Comparison of ENCODE assay signal across 1 cellular context in genomic region chr4:139461022-139461421, GRCh38.
A peak's percentile ranks its signal among the peaks of the same experiment; 100 is the strongest.
TF ChIP-seq lines count a peak whose summit lies in the region.

No MANE protein-coding gene starts in this region.

TF ChIP-seq in K562, 482 proteins besides CTCF, POLR2A, EP300 and RAD21:
- TF ChIP-seq SREBF1 (IDR thresholded peaks at IDR 0.05; ENCODE audit: borderline replicate concordance, low read depth, low read length), result no peak
- TF ChIP-seq, protein P1, sequence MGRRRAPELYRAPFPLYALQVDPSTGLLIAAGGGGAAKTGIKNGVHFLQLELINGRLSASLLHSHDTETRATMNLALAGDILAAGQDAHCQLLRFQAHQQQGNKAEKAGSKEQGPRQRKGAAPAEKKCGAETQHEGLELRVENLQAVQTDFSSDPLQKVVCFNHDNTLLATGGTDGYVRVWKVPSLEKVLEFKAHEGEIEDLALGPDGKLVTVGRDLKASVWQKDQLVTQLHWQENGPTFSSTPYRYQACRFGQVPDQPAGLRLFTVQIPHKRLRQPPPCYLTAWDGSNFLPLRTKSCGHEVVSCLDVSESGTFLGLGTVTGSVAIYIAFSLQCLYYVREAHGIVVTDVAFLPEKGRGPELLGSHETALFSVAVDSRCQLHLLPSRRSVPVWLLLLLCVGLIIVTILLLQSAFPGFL (CRISPR knock-in tag; IDR thresholded peaks at IDR 0.05), result no peak
- TF ChIP-seq POLR3A (IDR thresholded peaks at IDR 0.05; ENCODE audit: borderline replicate concordance, extremely low read depth, insufficient read depth, insufficient read length), result no peak
- no peak for TF ChIP-seq ZNF408 (CRISPR knock-in tag; IDR thresholded peaks at IDR 0.05; ENCODE audit: low read depth)
- TF ChIP-seq GABPB1 (CRISPR knock-in tag; IDR thresholded peaks at IDR 0.05), result no peak
- no peak for TF ChIP-seq DNMT1 (IDR thresholded peaks at IDR 0.05)
- TF ChIP-seq, protein P2, sequence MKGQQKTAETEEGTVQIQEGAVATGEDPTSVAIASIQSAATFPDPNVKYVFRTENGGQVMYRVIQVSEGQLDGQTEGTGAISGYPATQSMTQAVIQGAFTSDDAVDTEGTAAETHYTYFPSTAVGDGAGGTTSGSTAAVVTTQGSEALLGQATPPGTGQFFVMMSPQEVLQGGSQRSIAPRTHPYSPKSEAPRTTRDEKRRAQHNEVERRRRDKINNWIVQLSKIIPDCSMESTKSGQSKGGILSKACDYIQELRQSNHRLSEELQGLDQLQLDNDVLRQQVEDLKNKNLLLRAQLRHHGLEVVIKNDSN (CRISPR knock-in tag; IDR thresholded peaks at IDR 0.05), result peak; percentile 89
- TF ChIP-seq, protein P3, sequence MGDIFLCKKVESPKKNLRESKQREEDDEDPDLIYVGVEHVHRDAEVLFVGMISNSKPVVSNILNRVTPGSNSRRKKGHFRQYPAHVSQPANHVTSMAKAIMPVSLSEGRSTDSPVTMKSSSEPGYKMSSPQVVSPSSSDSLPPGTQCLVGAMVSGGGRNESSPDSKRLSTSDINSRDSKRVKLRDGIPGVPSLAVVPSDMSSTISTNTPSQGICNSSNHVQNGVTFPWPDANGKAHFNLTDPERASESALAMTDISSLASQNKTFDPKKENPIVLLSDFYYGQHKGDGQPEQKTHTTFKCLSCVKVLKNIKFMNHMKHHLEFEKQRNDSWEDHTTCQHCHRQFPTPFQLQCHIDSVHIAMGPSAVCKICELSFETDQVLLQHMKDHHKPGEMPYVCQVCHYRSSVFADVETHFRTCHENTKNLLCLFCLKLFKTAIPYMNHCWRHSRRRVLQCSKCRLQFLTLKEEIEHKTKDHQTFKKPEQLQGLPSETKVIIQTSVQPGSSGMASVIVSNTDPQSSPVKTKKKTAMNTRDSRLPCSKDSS (IDR thresholded peaks at IDR 0.05; ENCODE audit: low read depth, partially characterized antibody), result no peak
- TF ChIP-seq SIN3A (IDR thresholded peaks at IDR 0.05; ENCODE audit: borderline replicate concordance in 2 of 2, control insufficient read depth in 1 of 2, low read depth in 2 of 2, low read length in 2 of 2), result no peak
- no peak for TF ChIP-seq ZNF140 (CRISPR knock-in tag; IDR thresholded peaks at IDR 0.05)
- TF ChIP-seq NONO (IDR thresholded peaks at IDR 0.05; ENCODE audit: low read depth in 2 of 2, low read length in 1 of 2), result no peak
- no peak for TF ChIP-seq ZBTB5 (IDR thresholded peaks at IDR 0.05)
- TF ChIP-seq USF2 (CRISPR knock-in tag; IDR thresholded peaks at IDR 0.05), result peak; percentile 89
- TF ChIP-seq PHF21A (IDR thresholded peaks at IDR 0.05; ENCODE audit: borderline replicate concordance, low read depth), result no peak
- TF ChIP-seq RBM25 (IDR thresholded peaks at IDR 0.05; ENCODE audit: low read depth, low read length, severe bottlenecking), result peak; percentile 62
- no peak for TF ChIP-seq CREM (IDR thresholded peaks at IDR 0.05; ENCODE audit: low read depth)
- TF ChIP-seq ZNF764 (CRISPR knock-in tag; IDR thresholded peaks at IDR 0.05; ENCODE audit: low read depth), result no peak
- TF ChIP-seq AFF1 (IDR thresholded peaks at IDR 0.05; ENCODE audit: low read depth in 1 of 2, partially characterized antibody in 2 of 2), result no peak
- no peak for TF ChIP-seq TSC22D4 (tag; IDR thresholded peaks at IDR 0.05)
- TF ChIP-seq CUX1 (CRISPR knock-in tag; IDR thresholded peaks at IDR 0.05), result no peak
- TF ChIP-seq ADNP (tag; IDR thresholded peaks at IDR 0.05), result no peak
- TF ChIP-seq PRMT5 (CRISPR knock-in tag; IDR thresholded peaks at IDR 0.05), result no peak
- TF ChIP-seq RAD51 (IDR thresholded peaks at IDR 0.05; ENCODE audit: borderline replicate concordance, low read depth), result peak; percentile 70; the same call in 1 of the 2 replicates
- no peak for TF ChIP-seq TCF3 (CRISPR knock-in tag; IDR thresholded peaks at IDR 0.05)
